29 cellular contexts compared by ENCODE assay signal in genomic region chr2:232870766-232871371, GRCh38. TPM values are rescaled to one million over a fixed set of nuclear protein-coding genes. Genes with fewer than 3 reads are reported as not detected.
DNase-seq lines count a peak whose midpoint lies in the region; ATAC-seq and TF ChIP-seq lines count a peak whose summit lies in the region.
"Had no signal": no experiment of that assay in that cellular context is flagged by ENCODE, and none has a peak within 500 bp of the region (broad histone marks: within the 10 kb centered on the region; RNA-seq: fewer than 3 reads in every experiment).

No MANE protein-coding gene starts in this region.

- in situ Hi-C loops in mammary epithelial cell (cut with MboI; ENCODE audit: low sequenced_read_pairs in 2 of 2), result loop anchor here in 1 of 2 donors (25.0 kb wide), 1 partner anchor 391 kb away; the partner anchor contains the start of gene ATG16L1

- H3K27ac ChIP-seq in breast epithelium, result peak overlapping the region; percentile 86 to 91
- no peak overlapping the region for H3K27ac ChIP-seq in mammary epithelial cell (ENCODE audit: insufficient read depth, low read depth, low read length)
- peak overlapping the region; percentile 73 to 99 (median 97) for H3K27ac ChIP-seq in dorsolateral prefrontal cortex
- H3K27ac ChIP-seq: adrenal gland, body of pancreas, gastroesophageal sphincter, ovary, testis, vagina had no signal

- DNase-seq in breast epithelium (ENCODE audit: low spot score in 2 of 2) (peak in 1 of 2 donors; percentile 15), mammary epithelial cell (no peak), dorsolateral prefrontal cortex (peak in 1 of 10 donors; percentile 24), sciatic nerve (ENCODE audit: low spot score) (peak; percentile 50), dedifferentiated amniotic fluid mesenchymal stem cell (ENCODE audit: extremely low spot score) (no peak), A172 (ENCODE audit: low spot score) (no peak)
- DNase-seq: activated CD4-positive, alpha-beta T cell treated with anti-CD3 and anti-CD28 coated beads for 1 hour; activated naive CD4-positive, alpha-beta T cell treated with anti-CD3 and anti-CD28 coated beads for 36 hours; activated T-cell treated with anti-CD3 and anti-CD28 coated beads, Interleukin-2, amount 50 U/mL, for 4 hours; cerebellar nuclear complex; effector CD4-positive, alpha-beta T cell; H9; mucosa of descending colon; natural killer cell; NCI-H146; NCI-H2107; NCI-H345; NCI-H69; SHP77; stimulated activated naive CD4-positive, alpha-beta T cell; testis had no signal

- BruUV-seq in mammary epithelial cell (replicated peaks; lab: Mats Ljungman, UMichigan), result no TSS peak

- H3K9ac ChIP-seq in mammary epithelial cell (ENCODE audit: insufficient read depth, low read length), result no peak overlapping the region

- ATAC-seq in sciatic nerve, result no peak
- ATAC-seq in HG02970 (IDR thresholded peaks at IDR 0.05; ENCODE audit: low FRiP score, unreplicated experiment), result no peak
- no peak for ATAC-seq in GM18520 (IDR thresholded peaks at IDR 0.05; ENCODE audit: unreplicated experiment)
- ATAC-seq: activated T-cell treated with anti-CD3 and anti-CD28 coated beads, Interleukin-2, amount 50 U/mL, for 4 hours; body of pancreas; gastroesophageal sphincter; mucosa of descending colon; natural killer cell had no signal

- H3K9me3 ChIP-seq in breast epithelium (no peaks in the 10 kb centered on the region), mammary epithelial cell (replicated peaks; ENCODE audit: insufficient read depth, low read length) (no peaks in the 10 kb centered on the region)
- H3K9me3 ChIP-seq: adrenal gland, body of pancreas, gastroesophageal sphincter, mucosa of descending colon, ovary, testis, vagina had no signal

- H3K4me1 ChIP-seq in breast epithelium, result no peaks in the 10 kb centered on the region
- peaks cover 6% of the 10 kb centered on the region for H3K4me1 ChIP-seq in mammary epithelial cell (ENCODE audit: insufficient read depth, low read length)

- CTCF ChIA-PET in mammary epithelial cell (lab: Charles Lee; ENCODE audit: low non-redundant PET), result no interaction called here

- WGBS in mammary epithelial cell (ENCODE audit: low coverage, missing lambda C conversion rate), result 87% methylated on average over 11 of the region's 17 CpGs

- no peaks in the 10 kb centered on the region for H3K36me3 ChIP-seq in breast epithelium
- no peaks in the 10 kb centered on the region for H3K36me3 ChIP-seq in mammary epithelial cell (ENCODE audit: insufficient read depth, low read length)
- H3K36me3 ChIP-seq: adrenal gland, gastroesophageal sphincter, ovary, vagina had no signal

- no peak for TF ChIP-seq CTCF in breast epithelium (IDR thresholded peaks at IDR 0.05)
- TF ChIP-seq CTCF in mammary epithelial cell (conservative IDR thresholded peaks at IDR 0.05 in 1 of 2, IDR thresholded peaks at IDR 0.05 in 1 of 2; ENCODE audit: extremely low read depth in 1 of 2, insufficient read depth in 1 of 2, low read depth in 1 of 2, low read length in 2 of 2), result no peak
- no peak for TF ChIP-seq CTCF in dorsolateral prefrontal cortex (IDR thresholded peaks at IDR 0.05 in 54 of 56, conservative IDR thresholded peaks at IDR 0.05 in 2 of 56; ENCODE audit: low read depth in 1 of 56, partially characterized antibody in 56 of 56)

- dilution Hi-C loops in mammary epithelial cell (cut with HindIII; ENCODE audit: low sequenced_read_pairs), result loop anchor here (5.0 kb wide), 3 partner anchors 79 to 191 kb away; partner anchors contain the start of gene INPP5D

- intact Hi-C loops in breast epithelium (cut with DNase I; ENCODE audit: low total_unique reads), result no loop called here
- intact Hi-C loops in mammary epithelial cell (cut with micrococcal nuclease), result no loop called here
- intact Hi-C loops in dorsolateral prefrontal cortex (cut with DNase I), result loop anchor here in 1 of 2 donors (5.0 kb wide), 1 partner anchor 381 kb away; the partner anchor contains the start of gene ATG16L1
- intact Hi-C loops in sciatic nerve (cut with DNase I), result no loop called here

- H3K4me3 ChIP-seq in breast epithelium, result peak overlapping the region in 2 of 3 donors; percentile 13 to 31
- no peak overlapping the region for H3K4me3 ChIP-seq in mammary epithelial cell (replicated peaks in 1 of 3; ENCODE audit: insufficient read depth in 1 of 3, low read depth in 2 of 3, low read length in 3 of 3)
- H3K4me3 ChIP-seq in dorsolateral prefrontal cortex, result no peak overlapping the region
- H3K4me3 ChIP-seq: adrenal gland, body of pancreas, gastroesophageal sphincter, mucosa of descending colon, ovary, skin epidermis, testis, vagina had no signal

- no peak overlapping the region for H2AFZ ChIP-seq in mammary epithelial cell (ENCODE audit: low read depth, low read length)

- no peak overlapping the region for H3K4me2 ChIP-seq in mammary epithelial cell (ENCODE audit: insufficient read depth, low read depth, low read length)

- no peak for TF ChIP-seq POLR2A in breast epithelium (IDR thresholded peaks at IDR 0.05)

- no peaks in the 10 kb centered on the region for H3K27me3 ChIP-seq in breast epithelium
- H3K27me3 ChIP-seq in mammary epithelial cell (ENCODE audit: insufficient read depth, low read length), result no peaks in the 10 kb centered on the region
- H3K27me3 ChIP-seq in dorsolateral prefrontal cortex, result peaks cover 0 to 4% (median 0%) of the 10 kb centered on the region in 45 donors
- H3K27me3 ChIP-seq: adrenal gland, body of pancreas, ovary, testis, vagina had no signal

- H3K79me2 ChIP-seq in mammary epithelial cell (ENCODE audit: insufficient read depth, low read length), result no peaks in the 10 kb centered on the region

- H4K20me1 ChIP-seq in mammary epithelial cell (ENCODE audit: insufficient read depth, low read length), result no peaks in the 10 kb centered on the region

RNA-seq across cellular contexts. Expression of gene SNORC, which starts 0.8 kb away (rescaled TPM):
- total RNA-seq in breast epithelium (10 to 100 TPM in 1 of 3 donors, 1 to 10 TPM in 1, under 1 TPM in 1; 0.32 to 23.1 (median 9.2) TPM), mammary epithelial cell (1 to 10 TPM; 1.5 to 4.3 TPM), dorsolateral prefrontal cortex (10 to 100 TPM in 119 of 120 experiments, 1 to 10 TPM in 1; 9.4 to 82.0 (median 34.1) TPM), sciatic nerve (12.0 TPM)
- 0.41 TPM for polyA plus RNA-seq in mammary epithelial cell
- not detected for polyA minus RNA-seq in mammary epithelial cell
- 0.17 and 0.86 TPM in 2 replicates for total RNA-seq in A172 (2014; rRNA removed; shearing (Covaris generic))
- total RNA-seq: vagina had no signal

Comparison
In these comparisons a context has a peak if more than half of its experiments do, and no peak if none do; other contexts are left out.
1. H3K4me3 ChIP-seq: peak in breast epithelium (2 of 3); none in mammary epithelial cell (0 of 3) and dorsolateral prefrontal cortex (0 of 59).